ENCODE assay signal across 7 cellular contexts in genomic region chr10:94361161-94361794, GRCh38. TPM values are rescaled to one million over a fixed set of nuclear protein-coding genes. Genes with fewer than 3 reads are reported as not detected.
DNase-seq lines count a peak whose midpoint lies in the region; FAIRE-seq and TF ChIP-seq lines count a peak whose summit lies in the region.

No MANE protein-coding gene starts in this region.

- H3K27me3 Mint-ChIP-seq in progenitor cell of endocrine pancreas, result peaks cover 15% of the 10 kb centered on the region

- no peaks in the 10 kb centered on the region for H3K9me3 ChIP-seq in OCI-LY7 (ENCODE audit: low read length)
- H3K9me3 ChIP-seq in ectodermal cell (ENCODE audit: control insufficient read depth, low read length), result no peaks in the 10 kb centered on the region

- no peak overlapping the region for H3K27ac Mint-ChIP-seq in progenitor cell of endocrine pancreas

- CTCF ChIA-PET in OCI-LY7 (lab: Charles Lee; ENCODE audit: unreplicated experiment), result no interaction called here

- POLR2A ChIA-PET in OCI-LY7 (lab: Charles Lee), result interaction anchor here (0.6 to 2.9 kb wide), 7 partner anchors 7 to 39 kb away, joined by 3 to 13 read pairs (median 6); no protein-coding TSS in a partner anchor

- DNase-seq in GM19239 (ENCODE audit: insufficient read length, low spot score) (no peak), OCI-LY7 (ENCODE audit: low spot score) (no peak), progenitor cell of endocrine pancreas (ENCODE audit: low spot score, unreplicated experiment) (no peak), H7 (no peak), NCI-H1092 treated with DMSO at 0.1 percent for 48 hours (lab: John Stamatoyannopoulos, UW) (no peak), NCI-H1417 treated with DMSO at 0.1 percent for 48 hours (lab: John Stamatoyannopoulos, UW) (no peak)

- peak overlapping the region; percentile 95 for H3K4me2 ChIP-seq in OCI-LY7 (ENCODE audit: low read length)

- no peaks in the 10 kb centered on the region for H3K9me2 ChIP-seq in OCI-LY7 (ENCODE audit: insufficient read depth, low read length)

- H3K4me3 Mint-ChIP-seq in progenitor cell of endocrine pancreas (ENCODE audit: low read depth), result peak overlapping the region; percentile 94

- H4K20me1 ChIP-seq in OCI-LY7 (ENCODE audit: insufficient read depth, low read length), result peaks cover 9% of the 10 kb centered on the region; the same call in 1 of the 2 replicates

- 95 to 96% methylated on average over 3 to 4 of the region's 4 CpGs for WGBS in ectodermal cell, 2 experiments

- H3K27ac ChIP-seq in OCI-LY7 (ENCODE audit: low read depth, low read length, poor library complexity, severe bottlenecking), result no peak overlapping the region
- no peak overlapping the region for H3K27ac ChIP-seq in ectodermal cell (ENCODE audit: insufficient read depth, low read depth, low read length, poor library complexity, severe bottlenecking)

- H3K79me2 ChIP-seq in OCI-LY7 (ENCODE audit: insufficient read depth, low read depth, low read length), result peaks cover 38% of the 10 kb centered on the region

- intact Hi-C loops in OCI-LY7 (cut with micrococcal nuclease; ENCODE audit: unreplicated experiment), result no loop called here

- H3K4me1 ChIP-seq in OCI-LY7 (ENCODE audit: insufficient read depth, low read length, poor library complexity, severe bottlenecking), result peaks cover 17% of the 10 kb centered on the region
- no peaks in the 10 kb centered on the region for H3K4me1 ChIP-seq in ectodermal cell (ENCODE audit: control insufficient read depth, insufficient read depth, low read length)

- no TSS peak for BruUV-seq in OCI-LY7 (replicated peaks; lab: Mats Ljungman, UMichigan)

- peaks cover 13% of the 10 kb centered on the region for H3K4me1 Mint-ChIP-seq in progenitor cell of endocrine pancreas (ENCODE audit: low read depth)

- peaks cover 15% of the 10 kb centered on the region for H3K36me3 Mint-ChIP-seq in progenitor cell of endocrine pancreas (ENCODE audit: insufficient read depth)

- H3K4me3 ChIP-seq in OCI-LY7 (ENCODE audit: low read depth, low read length, poor library complexity, severe bottlenecking) (peak overlapping the region; percentile 98), ectodermal cell (ENCODE audit: insufficient read depth, low read depth, low read length) (peak overlapping the region; percentile 79), H7 (ENCODE audit: insufficient read depth, low read depth, low read length) (no peak overlapping the region)

- H3K36me3 ChIP-seq in OCI-LY7 (ENCODE audit: insufficient read depth, low read length) (peaks cover 49% of the 10 kb centered on the region), ectodermal cell (ENCODE audit: control insufficient read depth, insufficient read depth, low read length) (peaks cover 14% of the 10 kb centered on the region), H7 (replicated peaks; ENCODE audit: control insufficient read depth, insufficient read depth, low read length) (peaks cover 11% of the 10 kb centered on the region)

- H3K27me3 ChIP-seq in ectodermal cell (ENCODE audit: control insufficient read depth, insufficient read depth, low read length, poor library complexity, severe bottlenecking) (peaks cover 19% of the 10 kb centered on the region), H7 (ENCODE audit: control insufficient read depth, insufficient read depth, low read length) (peaks cover 3% of the 10 kb centered on the region; the same call in 1 of the 2 replicates)

- TF ChIP-seq CTCF in OCI-LY7 (conservative IDR thresholded peaks at IDR 0.05; ENCODE audit: low read length), result no peak
- no peak for TF ChIP-seq CTCF in progenitor cell of endocrine pancreas (IDR thresholded peaks at IDR 0.05; ENCODE audit: unreplicated experiment)

- no peaks in the 10 kb centered on the region for H3K9me3 Mint-ChIP-seq in progenitor cell of endocrine pancreas (ENCODE audit: low read depth)

- no peak overlapping the region for H2AFZ ChIP-seq in OCI-LY7 (ENCODE audit: low read length)

- FAIRE-seq in GM19239 (lab: Jason Lieb, UNC), result peak; percentile 70

RNA-seq across cellular contexts. Expression of gene NOC3L, which starts 1.5 kb away (rescaled TPM):
- 31.6 and 38.5 TPM in 2 replicates for total RNA-seq in OCI-LY7 (2014; rRNA removed; shearing (Covaris generic))
- total RNA-seq in OCI-LY7 (2022), result 31.2 and 37.1 TPM in 2 replicates
- 28.5 TPM for polyA plus RNA-seq in ectodermal cell (2013, experiment 1 of 4)
- polyA plus RNA-seq in ectodermal cell (2013, experiment 2 of 4), result 26.3 TPM
- 18.8 TPM for polyA plus RNA-seq in ectodermal cell (2013, experiment 3 of 4)
- polyA plus RNA-seq in ectodermal cell (2013, experiment 4 of 4), result 22.1 TPM
- 20.4 and 21.8 TPM in 2 replicates for total RNA-seq in progenitor cell of endocrine pancreas
- 32.8 and 40.0 TPM in 2 replicates for total RNA-seq in H7 (2014; rRNA removed; shearing (Covaris generic))

RNA-seq across cellular contexts. Expression of gene TBC1D12, which starts 41.1 kb away (rescaled TPM):
- 3.9 and 5.0 TPM in 2 replicates for total RNA-seq in OCI-LY7 (2014; rRNA removed; shearing (Covaris generic))
- total RNA-seq in OCI-LY7 (2022) (1.9 and 2.2 TPM in 2 replicates), progenitor cell of endocrine pancreas (7.4 and 8.0 TPM in 2 replicates)
- polyA plus RNA-seq in ectodermal cell (2013, experiment 1 of 4), result 3.0 TPM
- 3.0 TPM for polyA plus RNA-seq in ectodermal cell (2013, experiment 2 of 4)
- 3.1 TPM for polyA plus RNA-seq in ectodermal cell (2013, experiment 3 of 4)
- polyA plus RNA-seq in ectodermal cell (2013, experiment 4 of 4), result 3.4 TPM
- 3.5 and 4.1 TPM in 2 replicates for total RNA-seq in H7 (2014; rRNA removed; shearing (Covaris generic))
